21 cellular contexts compared by ENCODE assay signal in genomic region chr2:42042956-42043355, GRCh38. TPM values are rescaled to one million over a fixed set of nuclear protein-coding genes. Genes with fewer than 3 reads are reported as not detected.
"Had no signal": no experiment of that assay in that cellular context is flagged by ENCODE, and none has a peak within 500 bp of the region (broad histone marks: within the 10 kb centered on the region; RNA-seq: fewer than 3 reads in every experiment).

No MANE protein-coding gene starts in this region.

- H3K4me3 Mint-ChIP-seq: immature natural killer cell; naive thymus-derived CD8-positive, alpha-beta T cell; neural crest cell; stimulated activated naive B cell treated with anti-CD40 and anti-IgM and Interleukin-4, amounts not matched to agents 10 μg/mL and 1 μg/mL and 100 μg/mL, for 72 hours; stimulated activated naive CD8-positive, alpha-beta T cell treated with anti-CD3 and anti-CD28 coated beads, Interleukin-15, amount 100 ng/mL, for 72 hours had no signal

- H3K9me3 ChIP-seq: esophagus squamous epithelium, gastroesophageal sphincter, mucosa of descending colon, right atrium auricular region, sigmoid colon, testis, tibial nerve had no signal

- H3K4me3 ChIP-seq: esophagus squamous epithelium, gastroesophageal sphincter, lung, mucosa of descending colon, right atrium auricular region, sigmoid colon, skin epidermis, testis, tibial nerve had no signal

- H3K9me3 Mint-ChIP-seq: immature natural killer cell; naive thymus-derived CD8-positive, alpha-beta T cell; neural crest cell; stimulated activated naive B cell treated with anti-CD40 and anti-IgM and Interleukin-4, amounts not matched to agents 10 μg/mL and 1 μg/mL and 100 μg/mL, for 72 hours; stimulated activated naive CD8-positive, alpha-beta T cell treated with anti-CD3 and anti-CD28 coated beads, Interleukin-15, amount 100 ng/mL, for 72 hours had no signal

- H3K27ac ChIP-seq: esophagus squamous epithelium, gastroesophageal sphincter, right atrium auricular region, sigmoid colon, skin epidermis, testis, tibial nerve had no signal

- H3K27ac Mint-ChIP-seq: immature natural killer cell; stimulated activated naive B cell treated with anti-CD40 and anti-IgM and Interleukin-4, amounts not matched to agents 10 μg/mL and 1 μg/mL and 100 μg/mL, for 72 hours; stimulated activated naive CD8-positive, alpha-beta T cell treated with anti-CD3 and anti-CD28 coated beads, Interleukin-15, amount 100 ng/mL, for 72 hours had no signal

- H3K36me3 Mint-ChIP-seq: immature natural killer cell; stimulated activated naive B cell treated with anti-CD40 and anti-IgM and Interleukin-4, amounts not matched to agents 10 μg/mL and 1 μg/mL and 100 μg/mL, for 72 hours had no signal

- DNase-seq: effector memory CD4-positive, alpha-beta T cell; esophagus squamous epithelium; foreskin fibroblast; immature natural killer cell; kidney; left colon; left ventricle myocardium superior; mucosa of descending colon; naive thymus-derived CD8-positive, alpha-beta T cell; sigmoid colon; stimulated activated CD4-positive, alpha-beta T cell treated with anti-CD3 and anti-CD28 coated beads, Interleukin-2, amount 100 ng/mL, for 24 hours; stimulated activated CD4-positive, alpha-beta T cell treated with anti-CD3 and anti-CD28 coated beads, Interleukin-4, amount 100 ng/mL, for 4 hours; stimulated activated naive B cell treated with anti-CD40 and anti-IgM and Interleukin-4, amounts not matched to agents 10 μg/mL and 1 μg/mL and 100 μg/mL, for 72 hours; stimulated activated naive CD8-positive, alpha-beta T cell treated with anti-CD3 and anti-CD28 coated beads, Interleukin-15, amount 100 ng/mL, for 72 hours; testis had no signal

- ATAC-seq: gastroesophageal sphincter; left colon; left ventricle myocardium superior; mucosa of descending colon; naive thymus-derived CD8-positive, alpha-beta T cell; stimulated activated naive B cell treated with anti-CD40 and anti-IgM and Interleukin-4, amounts not matched to agents 10 μg/mL and 1 μg/mL and 100 μg/mL, for 72 hours; stimulated activated naive CD8-positive, alpha-beta T cell treated with anti-CD3 and anti-CD28 coated beads, Interleukin-15, amount 100 ng/mL, for 72 hours had no signal

- H3K36me3 ChIP-seq: esophagus squamous epithelium, gastroesophageal sphincter, right atrium auricular region, sigmoid colon, tibial nerve had no signal

- H3K27me3 ChIP-seq: gastroesophageal sphincter, right atrium auricular region, sigmoid colon, testis, tibial nerve had no signal

RNA-seq across cellular contexts. Expression of gene PKDCC, which starts 4.9 kb away (rescaled TPM):
- total RNA-seq: naive thymus-derived CD8-positive, alpha-beta T cell had no signal
- polyA plus RNA-seq: immature natural killer cell; naive thymus-derived CD8-positive, alpha-beta T cell had no signal
